In genomic region chr1:181140398-181140797, GRCh38 we compare ENCODE assay signal across 1 cellular context.
A peak's percentile ranks its signal among the peaks of the same experiment; 100 is the strongest.
TF ChIP-seq lines count a peak whose summit lies in the region.

No MANE protein-coding gene starts in this region.

TF ChIP-seq in GM12878, 131 proteins besides CTCF, POLR2A, EP300 and RAD21 (continued from another document):
- TF ChIP-seq JUNB (IDR thresholded peaks at IDR 0.05) (peak; percentile 86), POLR2AphosphoS5 (IDR thresholded peaks at IDR 0.05; ENCODE audit: low read length) (no peak), TCF12 (IDR thresholded peaks at IDR 0.05; ENCODE audit: low read depth, low read length) (no peak), ZBTB40 (IDR thresholded peaks at IDR 0.05; ENCODE audit: borderline replicate concordance) (no peak), NBN (IDR thresholded peaks at IDR 0.05) (0 out of 2 replicates have a peak, but pooled peaks have one; percentile 38), POU2F2 (IDR thresholded peaks at IDR 0.05; ENCODE audit: borderline replicate concordance, low read depth, low read length) (no peak), NFYA (IDR thresholded peaks at IDR 0.05; ENCODE audit: borderline replicate concordance, low read depth, low read length) (no peak), YY1 (IDR thresholded peaks at IDR 0.05; ENCODE audit: low read depth, low read length) (no peak), ZNF622 (IDR thresholded peaks at IDR 0.05) (no peak), ETV6 (conservative IDR thresholded peaks at IDR 0.05 in 1 of 2, IDR thresholded peaks at IDR 0.05 in 1 of 2; ENCODE audit: borderline replicate concordance in 1 of 2, low read depth in 1 of 2) (peak in 1 of 2 experiments; percentile 60; a peak in 2 of 4 replicates), MLLT1 (IDR thresholded peaks at IDR 0.05) (0 out of 2 replicates have a peak, but pooled peaks have one; percentile 39), IRF4 (IDR thresholded peaks at IDR 0.05; ENCODE audit: low read depth, low read length) (0 out of 2 replicates have a peak, but pooled peaks have one; percentile 5), NFIC (IDR thresholded peaks at IDR 0.05; ENCODE audit: low read depth, low read length) (peak; percentile 42; the same call in 1 of the 2 replicates), STAT1 (conservative IDR thresholded peaks at IDR 0.05) (no peak), SREBF2 (IDR thresholded peaks at IDR 0.05; ENCODE audit: low read length) (no peak), RFX5 (IDR thresholded peaks at IDR 0.05; ENCODE audit: low read depth, low read length) (no peak), MAX (IDR thresholded peaks at IDR 0.05; ENCODE audit: low read depth, low read length) (no peak), ZBED1 (IDR thresholded peaks at IDR 0.05; ENCODE audit: borderline replicate concordance) (peak; percentile 61; the same call in 1 of the 2 replicates), GATAD2B (conservative IDR thresholded peaks at IDR 0.05; ENCODE audit: low read depth) (no peak), MTA2 (IDR thresholded peaks at IDR 0.05; ENCODE audit: low read depth) (no peak), MEF2A (IDR thresholded peaks at IDR 0.05; ENCODE audit: insufficient read depth, low read depth, low read length) (0 out of 2 replicates have a peak, but pooled peaks have one; percentile 21), REST (IDR thresholded peaks at IDR 0.05; ENCODE audit: low read depth, low read length) (no peak), CREM (IDR thresholded peaks at IDR 0.05; ENCODE audit: low read depth) (peak; percentile 41; the same call in 1 of the 2 replicates), ESRRA (IDR thresholded peaks at IDR 0.05; ENCODE audit: low read length) (no peak), NRF1 (conservative IDR thresholded peaks at IDR 0.05; ENCODE audit: low read depth, low read length) (no peak), BCL3 (IDR thresholded peaks at IDR 0.05; ENCODE audit: borderline replicate concordance, insufficient read depth, low read depth, low read length, poor library complexity, severe bottlenecking) (no peak), ATF7 (IDR thresholded peaks at IDR 0.05; ENCODE audit: low read depth) (no peak), PKNOX1 (IDR thresholded peaks at IDR 0.05) (peak; percentile 41), RBBP5 (conservative IDR thresholded peaks at IDR 0.05) (no peak)
